ENCODE assay signal across 1 cellular context in genomic region chr2:20103514-20103913, GRCh38.
TF ChIP-seq lines count a peak whose summit lies in the region.

No MANE protein-coding gene starts in this region.

TF ChIP-seq in K562, 482 proteins besides CTCF, POLR2A, EP300 and RAD21 (continued from another document):
- no peak for TF ChIP-seq ZNF518B (CRISPR knock-in tag; IDR thresholded peaks at IDR 0.05)
- no peak for TF ChIP-seq EP400 (IDR thresholded peaks at IDR 0.05)
- TF ChIP-seq THRAP3 (IDR thresholded peaks at IDR 0.05; ENCODE audit: borderline replicate concordance), result no peak
- TF ChIP-seq PATZ1 (CRISPR knock-in tag; IDR thresholded peaks at IDR 0.05; ENCODE audit: borderline replicate concordance), result no peak
- peak; percentile 37 for TF ChIP-seq CEBPB (tag; IDR thresholded peaks at IDR 0.05)
